In genomic region chr1:1959840-1960479, GRCh38 we compare ENCODE assay signal across 9 cellular contexts. TPM values are rescaled to one million over a fixed set of nuclear protein-coding genes. Genes with fewer than 3 reads are reported as not detected.
DNase-seq lines count a peak whose midpoint lies in the region; ATAC-seq and TF ChIP-seq lines count a peak whose summit lies in the region.
"Had no signal": no experiment of that assay in that cellular context is flagged by ENCODE, and none has a peak within 500 bp of the region (broad histone marks: within the 10 kb centered on the region; RNA-seq: fewer than 3 reads in every experiment).

No MANE protein-coding gene starts in this region.

- H3K4me3 ChIP-seq in Peyer's patch (no peak overlapping the region), neural progenitor cell (peak overlapping the region; percentile 16)

- H3K4me1 Mint-ChIP-seq in neural progenitor cell, result peaks cover 17% of the 10 kb centered on the region

- H3K4me2 ChIP-seq in neural progenitor cell, result peak overlapping the region; percentile 60

- H2AFZ ChIP-seq in neural progenitor cell (replicated peaks), result peak overlapping the region; percentile 70

- no peak for ATAC-seq in GM19452 (IDR thresholded peaks at IDR 0.05; ENCODE audit: unreplicated experiment)

- DNase-seq in COLO668 (lab: John Stamatoyannopoulos, UW; ENCODE audit: unreplicated experiment), result peak; percentile 92
- peak in 61 of 76 experiments; percentile 2 to 79 (median 41) for DNase-seq in HUDEP-2 (lab: John Stamatoyannopoulos, UW; ENCODE audit: unreplicated experiment in 76 of 76)
- DNase-seq in Peyer's patch, result peak; percentile 34 to 87 (median 87)
- peak; percentile 38 for DNase-seq in activated T-helper 1 cell treated with Interleukin-2 at 50 U/mL for 16 hours (ENCODE audit: low read depth)
- DNase-seq in fibroblast of the conjunctiva (ENCODE audit: low read depth), result peak; percentile 47
- peak; percentile 91 for DNase-seq in neural progenitor cell (ENCODE audit: low spot score)
- peak in 35 of 49 donors; percentile 7 to 98 (median 52) for DNase-seq in substantia nigra (lab: John Stamatoyannopoulos, UW)

- H3K9me3 ChIP-seq in Peyer's patch (no peaks in the 10 kb centered on the region), neural progenitor cell (ENCODE audit: low read depth) (no peaks in the 10 kb centered on the region)

- no peak for TF ChIP-seq POLR2A in Peyer's patch (IDR thresholded peaks at IDR 0.05)

- no peaks in the 10 kb centered on the region for H3K9me3 Mint-ChIP-seq in neural progenitor cell
- H3K9me3 Mint-ChIP-seq: T-helper 1 cell treated with Interleukin-12 subunit alpha and Interleukin-12 subunit beta and Interleukin-4 antibody, amounts not matched to agents 30 μg/mL and 1 μg/mL, for 36 hours had no signal

- peaks cover 12% of the 10 kb centered on the region for H3K27me3 Mint-ChIP-seq in neural progenitor cell (ENCODE audit: insufficient read depth, low read depth)

- H3K27ac ChIP-seq in Peyer's patch (no peak overlapping the region), neural progenitor cell (no peak overlapping the region), substantia nigra (ENCODE audit: low read depth, low read length, poor library complexity, severe bottlenecking) (no peak overlapping the region)

- no peaks in the 10 kb centered on the region for H3K79me2 ChIP-seq in neural progenitor cell (ENCODE audit: low read depth)

- peaks cover 0 to 7% (median 0%) of the 10 kb centered on the region in 4 donors for H3K4me1 ChIP-seq in Peyer's patch
- H3K4me1 ChIP-seq in neural progenitor cell, result peaks cover 8% of the 10 kb centered on the region

- H3K27me3 ChIP-seq in Peyer's patch, result no peaks in the 10 kb centered on the region
- H3K27me3 ChIP-seq in neural progenitor cell, result no peaks in the 10 kb centered on the region

- TF ChIP-seq CTCF in Peyer's patch (IDR thresholded peaks at IDR 0.05), result peak in 5 of 6 experiments; percentile 8 to 85 (median 76)
- TF ChIP-seq CTCF in neural progenitor cell (IDR thresholded peaks at IDR 0.05), result peak; percentile 95

- H3F3A ChIP-seq in neural progenitor cell (ENCODE audit: low read depth), result no peaks in the 10 kb centered on the region

- no peaks in the 10 kb centered on the region for H4K20me1 ChIP-seq in neural progenitor cell (ENCODE audit: low read depth)

- H3K36me3 Mint-ChIP-seq in neural progenitor cell, result no peaks in the 10 kb centered on the region

- H3K9ac ChIP-seq in neural progenitor cell, result no peak overlapping the region

- H3K27ac Mint-ChIP-seq in neural progenitor cell, result no peak overlapping the region
- H3K27ac Mint-ChIP-seq: T-helper 1 cell treated with Interleukin-12 subunit alpha and Interleukin-12 subunit beta and Interleukin-4 antibody, amounts not matched to agents 30 μg/mL and 1 μg/mL, for 36 hours had no signal

- H3K36me3 ChIP-seq in Peyer's patch (no peaks in the 10 kb centered on the region), neural progenitor cell (no peaks in the 10 kb centered on the region)

- no peak overlapping the region for H3K4me3 Mint-ChIP-seq in neural progenitor cell
- H3K4me3 Mint-ChIP-seq: T-helper 1 cell treated with Interleukin-12 subunit alpha and Interleukin-12 subunit beta and Interleukin-4 antibody, amounts not matched to agents 30 μg/mL and 1 μg/mL, for 36 hours had no signal

RNA-seq across cellular contexts. Expression of gene TMEM52, which starts 40.9 kb away (rescaled TPM):
- total RNA-seq in Peyer's patch (10 to 100 TPM in 1 of 4 donors, 1 to 10 TPM in 3; 2.2 to 11.6 (median 6.4) TPM), neural progenitor cell (ENCODE audit: low replicate concordance) (2.9 and 7.4 TPM in 2 replicates)

RNA-seq across cellular contexts. Expression of gene CFAP74, which starts 43.6 kb away (rescaled TPM):
- total RNA-seq in Peyer's patch (1 to 10 TPM in 1 of 4 donors, under 1 TPM in 2, not detected in 1; 0.35 to 1.1 (median 0.83) TPM), neural progenitor cell (ENCODE audit: low replicate concordance) (0.19 TPM in 1 of 2 replicates, not detected in the other)

RNA-seq across cellular contexts. Expression of gene CALML6, which starts 44.9 kb away (rescaled TPM):
- total RNA-seq in Peyer's patch (not detected), neural progenitor cell (ENCODE audit: low replicate concordance) (0.53 TPM in 1 of 2 replicates, not detected in the other)

RNA-seq across cellular contexts. Expression of gene GABRD, which starts 59.2 kb away (rescaled TPM):
- total RNA-seq in Peyer's patch (not detected), neural progenitor cell (ENCODE audit: low replicate concordance) (0.31 and 0.45 TPM in 2 replicates)

Comparison
In these comparisons a context has a peak if more than half of its experiments do, and no peak if none do; other contexts are left out.
1. DNase-seq: peak in every context shown above with its lines; median percentile 92 in COLO668; 91 in neural progenitor cell; 87 in Peyer's patch; 52 in substantia nigra; 47 in fibroblast of the conjunctiva; 41 in HUDEP-2; 38 in activated T-helper 1 cell treated with Interleukin-2 at 50 U/mL for 16 hours.